ENCODE assay signal across 9 cellular contexts in genomic region chr11:115215694-115216615, GRCh38.
A peak's percentile ranks its signal among the peaks of the same experiment; 100 is the strongest.
DNase-seq lines count a peak whose midpoint lies in the region; ATAC-seq and TF ChIP-seq lines count a peak whose summit lies in the region.
"Had no signal": no experiment of that assay in that cellular context is flagged by ENCODE, and none has a peak within 500 bp of the region (broad histone marks: within the 10 kb centered on the region; RNA-seq: fewer than 3 reads in every experiment).

No MANE protein-coding gene starts in this region.

- TF ChIP-seq CTCF in Caco-2 (IDR thresholded peaks at IDR 0.05; ENCODE audit: insufficient read depth in 1 of 2, low read depth in 1 of 2, low read length in 1 of 2, severe bottlenecking in 1 of 2, unreplicated experiment in 1 of 2) (peak; percentile 50 to 85), HL-60 (IDR thresholded peaks at IDR 0.05; ENCODE audit: insufficient read depth, low read length) (peak; percentile 15), WERI-Rb-1 (IDR thresholded peaks at IDR 0.05; ENCODE audit: low read depth, low read length) (peak; percentile 65)

- H3K27ac Mint-ChIP-seq in Caco-2 (ENCODE audit: unreplicated experiment) = peak overlapping the region; percentile 55
- H3K27ac Mint-ChIP-seq in activated T-cell treated with anti-CD3 and anti-CD28 coated beads, Interleukin-2, amount 50 U/mL, for 72 hours = no peak overlapping the region

- H3K27me3 ChIP-seq in Caco-2 (replicated peaks; ENCODE audit: control insufficient read depth, insufficient read depth, low read length) (no peaks in the 10 kb centered on the region), HL-60 (ENCODE audit: insufficient read depth, poor library complexity, severe bottlenecking) (no peaks in the 10 kb centered on the region), WERI-Rb-1 (ENCODE audit: insufficient read depth, low read depth, severe bottlenecking) (no peaks in the 10 kb centered on the region)
- H3K27me3 ChIP-seq: pancreas had no signal

- CTCF ChIA-PET in Caco-2 (lab: Charles Lee) = interaction anchor here (0.7 to 2.1 kb wide), 4 partner anchors 9 to 191 kb away, joined by 3 to 8 read pairs (median 5); no protein-coding TSS in a partner anchor

- no peaks in the 10 kb centered on the region for H3K27me3 Mint-ChIP-seq in Caco-2 (ENCODE audit: insufficient read depth, unreplicated experiment)
- peaks cover 27% of the 10 kb centered on the region for H3K27me3 Mint-ChIP-seq in activated T-cell treated with anti-CD3 and anti-CD28 coated beads, Interleukin-2, amount 50 U/mL, for 72 hours (ENCODE audit: low read depth)

- H3K27ac ChIP-seq in HL-60 (replicated peaks) (no peak overlapping the region), WERI-Rb-1 (no peak overlapping the region)
- H3K27ac ChIP-seq: pancreas had no signal

- no peak for ATAC-seq in activated T-cell treated with anti-CD3 and anti-CD28 coated beads, Interleukin-2, amount 50 U/mL, for 72 hours (replicated peaks in 1 of 2)
- ATAC-seq: pancreas had no signal

- no peak overlapping the region for H3K4me3 ChIP-seq in Caco-2 (ENCODE audit: low read depth, low read length)
- H3K4me3 ChIP-seq in HL-60 (replicated peaks; ENCODE audit: insufficient read depth, low read length) = no peak overlapping the region
- no peak overlapping the region for H3K4me3 ChIP-seq in WERI-Rb-1 (ENCODE audit: low read depth, low read length)
- H3K4me3 ChIP-seq: pancreas had no signal

- H3K9me3 ChIP-seq in Caco-2 = no peaks in the 10 kb centered on the region
- no peaks in the 10 kb centered on the region for H3K9me3 ChIP-seq in WERI-Rb-1 (ENCODE audit: severe bottlenecking)
- H3K9me3 ChIP-seq: pancreas had no signal

- BruUV-seq in Caco-2 (replicated peaks; lab: Mats Ljungman, UMichigan) = no TSS peak

- H3K9me3 Mint-ChIP-seq in Caco-2 (ENCODE audit: unreplicated experiment) = no peaks in the 10 kb centered on the region
- no peaks in the 10 kb centered on the region for H3K9me3 Mint-ChIP-seq in activated T-cell treated with anti-CD3 and anti-CD28 coated beads, Interleukin-2, amount 50 U/mL, for 72 hours

- DNase-seq in Caco-2 (peak; percentile 51 to 52), HL-60 (ENCODE audit: low read depth in 1 of 2, low spot score in 1 of 2) (no peak), WERI-Rb-1 (peak; percentile 39), left kidney (ENCODE audit: low read depth, low spot score) (peak; percentile 42), NOMO-1 treated with dmso at 0.1 percent for 144 hours (lab: John Stamatoyannopoulos, UW; ENCODE audit: unreplicated experiment) (no peak), NOMO-1 treated with DMSO at 0.1 percent for 48 hours (lab: John Stamatoyannopoulos, UW; ENCODE audit: unreplicated experiment) (no peak)
- DNase-seq in stimulated activated CD4-positive, alpha-beta T cell treated with anti-CD3 and anti-CD28 coated beads, Interleukin-4, amount 100 ng/mL, for 24 hours = no peak
- no peak for DNase-seq in activated T-cell treated with anti-CD3 and anti-CD28 coated beads, Interleukin-2, amount 50 U/mL, for 72 hours

- H3K4me1 Mint-ChIP-seq in Caco-2 (ENCODE audit: low read depth, unreplicated experiment) = no peaks in the 10 kb centered on the region
- H3K4me1 Mint-ChIP-seq in activated T-cell treated with anti-CD3 and anti-CD28 coated beads, Interleukin-2, amount 50 U/mL, for 72 hours (ENCODE audit: low read depth) = no peaks in the 10 kb centered on the region

- intact Hi-C loops in Caco-2 (cut with micrococcal nuclease; ENCODE audit: unreplicated experiment) = loop anchor here (2.0 to 5.0 kb wide), 2 partner anchors 33 to 106 kb away; no protein-coding TSS in a partner anchor

- no peaks in the 10 kb centered on the region; the same call in 1 of the 2 replicates for H3K36me3 ChIP-seq in Caco-2 (ENCODE audit: control insufficient read depth, insufficient read depth, low read length)
- H3K36me3 ChIP-seq in WERI-Rb-1 = peaks cover 5% of the 10 kb centered on the region
- H3K36me3 ChIP-seq: pancreas had no signal

- peaks cover 73% of the 10 kb centered on the region for H3K36me3 Mint-ChIP-seq in Caco-2 (ENCODE audit: insufficient read depth, unreplicated experiment)
- H3K36me3 Mint-ChIP-seq in activated T-cell treated with anti-CD3 and anti-CD28 coated beads, Interleukin-2, amount 50 U/mL, for 72 hours (ENCODE audit: insufficient read depth in 2 of 2) = no peaks in the 10 kb centered on the region

- H3K4me3 Mint-ChIP-seq in Caco-2 (ENCODE audit: unreplicated experiment) = no peak overlapping the region
- no peak overlapping the region for H3K4me3 Mint-ChIP-seq in activated T-cell treated with anti-CD3 and anti-CD28 coated beads, Interleukin-2, amount 50 U/mL, for 72 hours

- H3K4me1 ChIP-seq in Caco-2 = no peaks in the 10 kb centered on the region
- H3K4me1 ChIP-seq: pancreas had no signal

- POLR2A ChIA-PET in Caco-2 (lab: Charles Lee) = no interaction called here

Comparison
In these comparisons a context has a peak if more than half of its experiments do, and no peak if none do; other contexts are left out.
1. DNase-seq: peak in Caco-2 (2 of 2), WERI-Rb-1 (single experiment) and left kidney (single experiment); none in HL-60 (0 of 2), stimulated activated CD4-positive, alpha-beta T cell treated with anti-CD3 and anti-CD28 coated beads, Interleukin-4, amount 100 ng/mL, for 24 hours (single experiment), activated T-cell treated with anti-CD3 and anti-CD28 coated beads, Interleukin-2, amount 50 U/mL, for 72 hours (0 of 2), NOMO-1 treated with dmso at 0.1 percent for 144 hours (single experiment) and NOMO-1 treated with DMSO at 0.1 percent for 48 hours (single experiment).
2. CTCF ChIP-seq: peak in every context shown above with its lines; median percentile 68 in Caco-2; 65 in WERI-Rb-1; 15 in HL-60.